Comparison of ENCODE assay signal across 12 cellular contexts in the genomic region with DNA sequence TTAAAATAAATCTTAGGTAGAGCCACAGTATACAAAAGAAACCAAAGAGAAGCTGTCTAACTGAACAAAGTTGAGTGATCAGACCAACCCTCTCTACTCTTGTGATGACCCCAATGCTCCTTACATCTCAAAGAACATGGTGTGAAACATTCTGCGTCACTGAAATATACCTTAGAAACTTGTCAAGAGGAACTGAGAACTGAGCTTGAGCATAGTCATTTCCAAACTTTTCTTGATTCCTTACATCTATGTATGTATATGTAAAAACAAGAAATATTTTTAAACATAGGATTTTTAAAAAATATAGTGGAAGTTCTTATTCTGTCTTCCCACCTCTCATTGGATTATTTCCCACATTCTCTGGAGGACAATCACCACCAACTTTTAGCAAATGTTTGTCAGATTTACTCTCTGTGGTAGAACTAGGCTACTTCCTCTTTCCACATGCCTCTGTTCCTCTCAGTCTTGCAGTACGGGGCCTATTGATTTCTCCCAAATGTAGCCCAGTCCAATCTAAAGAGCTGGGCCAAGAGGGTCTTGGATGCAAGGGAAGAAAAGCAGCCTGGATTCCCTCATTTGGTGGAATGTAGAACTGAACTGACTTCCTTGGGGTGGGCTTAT.
DNase-seq lines count a peak whose midpoint lies in the region; ATAC-seq and TF ChIP-seq lines count a peak whose summit lies in the region.
"Had no signal": no experiment of that assay in that cellular context is flagged by ENCODE, and none has a peak within 500 bp of the region (broad histone marks: within the 10 kb centered on the region; RNA-seq: fewer than 3 reads in every experiment).

No MANE protein-coding gene starts in this region.

- no peak overlapping the region for H3K4me3 ChIP-seq in NB4 (ENCODE audit: low read depth, low read length)
- no peak overlapping the region for H3K4me3 ChIP-seq in right atrium auricular region
- H3K4me3 ChIP-seq in hepatocyte = no peak overlapping the region
- H3K4me3 ChIP-seq: BLaER1 had no signal

- H2AFZ ChIP-seq in hepatocyte = no peak overlapping the region

- no peak overlapping the region for H3K4me2 ChIP-seq in hepatocyte
- H3K4me2 ChIP-seq: BLaER1 had no signal

- H3K9me3 ChIP-seq in right atrium auricular region (peaks cover 0 to 8% of the 10 kb centered on the region in 2 donors), hepatocyte (ENCODE audit: low read depth) (no peaks in the 10 kb centered on the region)

- no peak overlapping the region for H3K27ac ChIP-seq in right atrium auricular region
- H3K27ac ChIP-seq in hepatocyte = no peak overlapping the region
- H3K27ac ChIP-seq: BLaER1 had no signal

- peak; percentile 99 for ATAC-seq in GM18502 (IDR thresholded peaks at IDR 0.05; ENCODE audit: poor library complexity, unreplicated experiment)
- peak; percentile 100 for ATAC-seq in HG03025 (IDR thresholded peaks at IDR 0.05; ENCODE audit: low FRiP score, unreplicated experiment)

- H3K27me3 ChIP-seq in right atrium auricular region (no peaks in the 10 kb centered on the region), hepatocyte (no peaks in the 10 kb centered on the region)
- H3K27me3 ChIP-seq: BLaER1 had no signal

- no peaks in the 10 kb centered on the region for H3K9me2 ChIP-seq in hepatocyte (replicated peaks; ENCODE audit: insufficient read depth)

- H3K4me1 ChIP-seq in right atrium auricular region (no peaks in the 10 kb centered on the region), hepatocyte (ENCODE audit: insufficient read depth) (no peaks in the 10 kb centered on the region)
- H3K4me1 ChIP-seq: BLaER1 had no signal

- no peak for TF ChIP-seq POLR2A in NB4 (IDR thresholded peaks at IDR 0.05; ENCODE audit: extremely low read depth, insufficient read length)

- no peaks in the 10 kb centered on the region for H3K79me2 ChIP-seq in hepatocyte

- no peak for TF ChIP-seq CTCF in GM20000 (IDR thresholded peaks at IDR 0.05; ENCODE audit: extremely low read depth, missing control alignments)
- no peak for TF ChIP-seq CTCF in NB4 (IDR thresholded peaks at IDR 0.05; ENCODE audit: low read depth, low read length)
- TF ChIP-seq CTCF in right atrium auricular region (IDR thresholded peaks at IDR 0.05) = no peak
- TF ChIP-seq CTCF in hepatocyte (IDR thresholded peaks at IDR 0.05; ENCODE audit: poor library complexity) = no peak

- 91% methylated on average over 2 of the region's 2 CpGs for whole genome bisulfite sequencing in hepatocyte (ENCODE audit: low lambda C conversion rate, missing lambda C conversion rate)

- H3K36me3 ChIP-seq in right atrium auricular region (no peaks in the 10 kb centered on the region), hepatocyte (replicated peaks; ENCODE audit: insufficient read depth, low read depth) (no peaks in the 10 kb centered on the region)
- H3K36me3 ChIP-seq: BLaER1 had no signal

- no peaks in the 10 kb centered on the region for H4K20me1 ChIP-seq in hepatocyte (ENCODE audit: insufficient read depth, poor library complexity, severe bottlenecking)
- H4K20me1 ChIP-seq: BLaER1 had no signal

- DNase-seq in GM20000 (ENCODE audit: low spot score) (peak; percentile 59), NB4 (ENCODE audit: low read depth) (peak; percentile 2), iPS-NIHi11 (ENCODE audit: low spot score) (no peak), right atrium auricular region (ENCODE audit: low spot score) (no peak), hepatocyte (ENCODE audit: low spot score) (no peak)
- DNase-seq in effector CD8-positive, alpha-beta T cell (lab: John Stamatoyannopoulos, UW) = no peak
- DNase-seq: activated T-cell treated with anti-CD3 and anti-CD28 coated beads for 4 hours, KG1, NCI-H524 had no signal

Comparison
In these comparisons a context has a peak if more than half of its experiments do, and no peak if none do; other contexts are left out.
1. DNase-seq: peak in GM20000 (single experiment) and NB4 (single experiment); none in iPS-NIHi11 (single experiment), right atrium auricular region (single experiment), effector CD8-positive, alpha-beta T cell (single experiment) and hepatocyte (single experiment).